21 cellular contexts compared by ENCODE assay signal in genomic region chr13:112741835-112742570, GRCh38. TPM values are rescaled to one million over a fixed set of nuclear protein-coding genes. Genes with fewer than 3 reads are reported as not detected.
DNase-seq lines count a peak whose midpoint lies in the region; ATAC-seq and TF ChIP-seq lines count a peak whose summit lies in the region.
"Had no signal": no experiment of that assay in that cellular context is flagged by ENCODE, and none has a peak within 500 bp of the region (broad histone marks: within the 10 kb centered on the region; RNA-seq: fewer than 3 reads in every experiment).

No MANE protein-coding gene starts in this region.

- H3K27me3 Mint-ChIP-seq in GM23338 (ENCODE audit: insufficient read depth, low read depth, poor library complexity) = peaks cover 18% of the 10 kb centered on the region
- H3K27me3 Mint-ChIP-seq: naive B cell had no signal

- H3K4me1 Mint-ChIP-seq in GM23338 = peaks cover 79% of the 10 kb centered on the region

- no peak overlapping the region for H3K27ac ChIP-seq in GM23338 (ENCODE audit: low read depth)
- H3K27ac ChIP-seq in duodenal mucosa (ENCODE audit: low read depth, low read length) = peak overlapping the region; percentile 77
- peak overlapping the region; percentile 79 for H3K27ac ChIP-seq in skeletal muscle tissue (ENCODE audit: low read depth, low read length)
- H3K27ac ChIP-seq: 22Rv1, epithelial cell of prostate had no signal

- H3F3A ChIP-seq in GM23338 (replicated peaks; ENCODE audit: low read depth) = no peaks in the 10 kb centered on the region

- H4K20me1 ChIP-seq in GM23338 (replicated peaks; ENCODE audit: insufficient read depth) = 0 out of 2 replicates have a peak, but pooled peaks cover 5% of the 10 kb centered on the region

- H3K36me3 Mint-ChIP-seq in GM23338 (ENCODE audit: low read depth) = peaks cover 4% of the 10 kb centered on the region; the same call in 1 of the 3 replicates
- H3K36me3 Mint-ChIP-seq: naive B cell had no signal

- peak overlapping the region; percentile 72; the same call in 1 of the 2 replicates for H3K27ac Mint-ChIP-seq in GM23338
- H3K27ac Mint-ChIP-seq: activated T-helper 1 cell treated with anti-CD3 and anti-CD28 coated beads, Interleukin-12 subunit alpha, Interleukin-12 subunit beta, Interleukin-2, Interleukin-4 antibody, amounts not matched to agents 30 ng/mL and 10 ng/mL and 1 ng/mL, durations not matched to agents 14 hours and 24 hours and 36 hours had no signal

- DNase-seq in NCI-H146 (lab: John Stamatoyannopoulos, UW) = peak; percentile 66
- DNase-seq in NCI-H146 treated with DMSO at 0.1 percent for 48 hours (lab: John Stamatoyannopoulos, UW; ENCODE audit: unreplicated experiment) = no peak
- DNase-seq in GM23338 (ENCODE audit: low spot score) = no peak
- DNase-seq in activated naive CD4-positive, alpha-beta T cell (lab: John Stamatoyannopoulos, UW) = no peak
- no peak for DNase-seq in NK-92 treated with Interleukin-12 subunit alpha and Interleukin-12 subunit beta, amount 100 ng/mL, for 24 hours (lab: John Stamatoyannopoulos, UW)
- DNase-seq: DMS79 treated with DMSO at 0.1 percent for 48 hours; foreskin fibroblast; naive B cell; NCI-H1105; NCI-H524; sigmoid colon; stimulated activated naive CD4-positive, alpha-beta T cell had no signal

- no peaks in the 10 kb centered on the region for H3K27me3 ChIP-seq in GM23338 (ENCODE audit: insufficient read depth)
- H3K27me3 ChIP-seq in duodenal mucosa (ENCODE audit: control insufficient read depth in 1 of 2, insufficient read depth in 2 of 2, low read length in 2 of 2) = no peaks in the 10 kb centered on the region
- H3K27me3 ChIP-seq in skeletal muscle tissue (ENCODE audit: control insufficient read depth in 3 of 3, insufficient read depth in 3 of 3, low read length in 3 of 3) = no peaks in the 10 kb centered on the region
- H3K27me3 ChIP-seq: sigmoid colon had no signal

- H3K9me2 ChIP-seq in GM23338 (ENCODE audit: insufficient read depth) = peaks cover 5% of the 10 kb centered on the region; the same call in 1 of the 2 replicates

- H3K4me1 ChIP-seq in GM23338 (ENCODE audit: insufficient read depth) (peaks cover under 1% of the 10 kb centered on the region; the same call in 1 of the 2 replicates), duodenal mucosa (ENCODE audit: control insufficient read depth in 1 of 2, insufficient read depth in 2 of 2, low read length in 2 of 2) (peaks cover 0 to 6% of the 10 kb centered on the region in 2 donors), skeletal muscle tissue (ENCODE audit: control insufficient read depth in 3 of 3, insufficient read depth in 3 of 3, low read length in 3 of 3) (peaks cover 19 to 31% (median 21%) of the 10 kb centered on the region in 3 donors)
- H3K4me1 ChIP-seq: HAP-1 had no signal

- no peaks in the 10 kb centered on the region for H3K9me3 Mint-ChIP-seq in GM23338
- H3K9me3 Mint-ChIP-seq: activated T-helper 1 cell treated with anti-CD3 and anti-CD28 coated beads, Interleukin-12 subunit alpha, Interleukin-12 subunit beta, Interleukin-2, Interleukin-4 antibody, amounts not matched to agents 30 ng/mL and 10 ng/mL and 1 ng/mL, durations not matched to agents 14 hours and 24 hours and 36 hours; brain; naive B cell had no signal

- no peak overlapping the region for H3K4me2 ChIP-seq in GM23338

- ATAC-seq in GM23338 (no peak), GM21529 (IDR thresholded peaks at IDR 0.05; ENCODE audit: unreplicated experiment) (no peak)

- peaks cover 89% of the 10 kb centered on the region for H3K79me2 ChIP-seq in GM23338 (replicated peaks; ENCODE audit: insufficient read depth)

- no peak overlapping the region for H2AFZ ChIP-seq in GM23338
- H2AFZ ChIP-seq: parathyroid adenoma had no signal

- H3K4me3 ChIP-seq in GM23338 (no peak overlapping the region), duodenal mucosa (ENCODE audit: low read depth in 1 of 2, low read length in 2 of 2) (no peak overlapping the region), skeletal muscle tissue (ENCODE audit: low read length in 3 of 3) (no peak overlapping the region)
- H3K4me3 ChIP-seq: HAP-1, sigmoid colon had no signal

- TF ChIP-seq CTCF in GM23338 (conservative IDR thresholded peaks at IDR 0.05; ENCODE audit: low read depth in 2 of 2) = no peak

- H3K9ac ChIP-seq in duodenal mucosa (ENCODE audit: low read depth in 1 of 2, low read length in 2 of 2) (no peak overlapping the region), skeletal muscle tissue (ENCODE audit: low read depth in 1 of 3, low read length in 3 of 3) (no peak overlapping the region)
- H3K9ac ChIP-seq: parathyroid adenoma had no signal

- H3K36me3 ChIP-seq in GM23338 (ENCODE audit: insufficient read depth) (no peaks in the 10 kb centered on the region), duodenal mucosa (ENCODE audit: control insufficient read depth in 1 of 2, insufficient read depth in 2 of 2, low read length in 2 of 2) (peaks cover 0 to 2% of the 10 kb centered on the region in 2 donors), skeletal muscle tissue (ENCODE audit: control insufficient read depth in 3 of 3, insufficient read depth in 3 of 3, low read length in 3 of 3) (no peaks in the 10 kb centered on the region)
- H3K36me3 ChIP-seq: HAP-1, sigmoid colon had no signal

- H3K9me3 ChIP-seq in duodenal mucosa (ENCODE audit: control insufficient read depth in 1 of 2, low read length in 2 of 2) (no peaks in the 10 kb centered on the region), skeletal muscle tissue (ENCODE audit: control insufficient read depth in 3 of 3, low read length in 3 of 3) (no peaks in the 10 kb centered on the region)
- H3K9me3 ChIP-seq: HAP-1, sigmoid colon had no signal

- H3K4me3 Mint-ChIP-seq in GM23338 = no peak overlapping the region; the same call in 2 of the 3 replicates
- H3K4me3 Mint-ChIP-seq: activated T-helper 1 cell treated with anti-CD3 and anti-CD28 coated beads, Interleukin-12 subunit alpha, Interleukin-12 subunit beta, Interleukin-2, Interleukin-4 antibody, amounts not matched to agents 30 ng/mL and 10 ng/mL and 1 ng/mL, durations not matched to agents 14 hours and 24 hours and 36 hours; brain; naive B cell had no signal

TF ChIP-seq in GM23338, 12 proteins besides CTCF, POLR2A, EP300 and RAD21 (continues in another document):
- TF ChIP-seq EZH2phosphoT487 (IDR thresholded peaks at IDR 0.05; ENCODE audit: unreplicated experiment) = no peak
- no peak for TF ChIP-seq STAT1 (IDR thresholded peaks at IDR 0.05; ENCODE audit: unreplicated experiment)
- no peak for TF ChIP-seq EZH2 (IDR thresholded peaks at IDR 0.05; ENCODE audit: low read depth, unreplicated experiment)
- TF ChIP-seq POLR2AphosphoS5 (IDR thresholded peaks at IDR 0.05; ENCODE audit: low read depth) = no peak

RNA-seq across cellular contexts. Expression of gene ATP11A, which starts 52.2 kb away (rescaled TPM):
- 35.1 and 52.6 TPM in 2 replicates for total RNA-seq in GM23338 (2014; rRNA removed; shearing (Covaris generic))
- polyA plus RNA-seq in GM23338 (2016; fragmentation: Nextera tagmentation; extraction: Ambion mirVana) = 12.3 and 12.8 TPM in 2 replicates
- total RNA-seq in skeletal muscle tissue = 11.5 TPM
